Comparison of ENCODE assay signal across 24 cellular contexts in the genomic region with DNA sequence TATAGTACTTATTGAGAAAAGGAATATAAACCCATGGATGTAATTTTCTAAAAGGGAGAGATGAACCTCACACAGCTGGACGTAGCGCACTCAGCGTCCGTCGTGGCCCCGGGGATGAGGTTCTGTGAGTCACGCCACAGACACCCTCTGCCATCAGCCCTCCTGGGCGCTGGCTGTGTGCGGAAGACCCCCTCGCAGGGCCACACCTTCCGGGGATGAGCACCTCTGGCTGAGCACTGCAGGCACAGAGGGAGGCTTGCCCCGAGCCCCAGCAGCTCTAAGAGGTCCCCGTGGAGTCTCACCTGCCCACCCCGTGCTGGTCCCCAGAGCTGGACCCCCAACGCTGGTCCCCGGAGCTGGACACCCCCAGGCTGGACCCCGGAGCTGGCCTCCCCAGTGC.
"Had no signal": no experiment of that assay in that cellular context is flagged by ENCODE, and none has a peak within 500 bp of the region (broad histone marks: within the 10 kb centered on the region; RNA-seq: fewer than 3 reads in every experiment).

No MANE protein-coding gene starts in this region.

- H3K4me3 Mint-ChIP-seq: dendritic cell treated with granulocyte-macrophage colony-stimulating factor and Interleukin-4, amounts not matched to agents 40 ng/mL and 50 ng/mL, for 4 days; endodermal cell; naive thymus-derived CD8-positive, alpha-beta T cell; nephron progenitor cell; stimulated activated naive B cell treated with anti-CD40 and anti-IgM and Interleukin-4, amounts not matched to agents 10 μg/mL and 1 μg/mL and 100 μg/mL, for 72 hours had no signal

- H3K27me3 ChIP-seq: colonic mucosa, gastrocnemius medialis, hepatocyte, pancreas, right lobe of liver, thyroid gland had no signal

- DNase-seq: central memory CD4-positive, alpha-beta T cell; colonic mucosa; effector CD8-positive, alpha-beta T cell; endodermal cell; foreskin fibroblast; gastrocnemius medialis; mammary epithelial cell; mesendoderm; naive thymus-derived CD8-positive, alpha-beta T cell; nephron progenitor cell; nucleus accumbens; right lobe of liver; stimulated activated CD4-positive, alpha-beta T cell treated with anti-CD3 and anti-CD28 coated beads, Interleukin-4, amount 100 ng/mL, for 4 hours; stimulated activated naive B cell treated with anti-CD40 and anti-IgM and Interleukin-4, amounts not matched to agents 10 μg/mL and 1 μg/mL and 100 μg/mL, for 72 hours; stomach; thyroid gland; trophoblast cell had no signal

- H3K4me2 ChIP-seq: hepatocyte had no signal

- H3K9me3 ChIP-seq: colonic mucosa, gastrocnemius medialis, pancreas, right lobe of liver, stomach, thyroid gland had no signal

- H3K36me3 ChIP-seq: colonic mucosa, gastrocnemius medialis, pancreas, right lobe of liver, stomach, thyroid gland had no signal

- H3K4me1 ChIP-seq: colonic mucosa, gastrocnemius medialis, pancreas, right lobe of liver, thyroid gland had no signal

- H3K79me2 ChIP-seq: hepatocyte had no signal

- H3K4me1 Mint-ChIP-seq: endodermal cell; stimulated activated naive B cell treated with anti-CD40 and anti-IgM and Interleukin-4, amounts not matched to agents 10 μg/mL and 1 μg/mL and 100 μg/mL, for 72 hours had no signal

- H3K27ac ChIP-seq: colonic mucosa, epithelial cell of prostate, gastrocnemius medialis, hepatocyte, pancreas, right lobe of liver, stomach, thyroid gland had no signal

- ATAC-seq: esophagus mucosa; gastrocnemius medialis; left colon; naive thymus-derived CD8-positive, alpha-beta T cell; pancreas; stimulated activated naive B cell treated with anti-CD40 and anti-IgM and Interleukin-4, amounts not matched to agents 10 μg/mL and 1 μg/mL and 100 μg/mL, for 72 hours had no signal

- H2AFZ ChIP-seq: hepatocyte had no signal

- H3K27me3 Mint-ChIP-seq: dendritic cell treated with granulocyte-macrophage colony-stimulating factor and Interleukin-4, amounts not matched to agents 40 ng/mL and 50 ng/mL, for 4 days had no signal

- H3K4me3 ChIP-seq: colonic mucosa, gastrocnemius medialis, hepatocyte, pancreas, right lobe of liver, stomach, thyroid gland had no signal

- H3K36me3 Mint-ChIP-seq: naive thymus-derived CD8-positive, alpha-beta T cell; stimulated activated naive B cell treated with anti-CD40 and anti-IgM and Interleukin-4, amounts not matched to agents 10 μg/mL and 1 μg/mL and 100 μg/mL, for 72 hours had no signal

- H3K9me3 Mint-ChIP-seq: dendritic cell treated with granulocyte-macrophage colony-stimulating factor and Interleukin-4, amounts not matched to agents 40 ng/mL and 50 ng/mL, for 4 days; naive thymus-derived CD8-positive, alpha-beta T cell; stimulated activated naive B cell treated with anti-CD40 and anti-IgM and Interleukin-4, amounts not matched to agents 10 μg/mL and 1 μg/mL and 100 μg/mL, for 72 hours had no signal

- H3K27ac Mint-ChIP-seq: dendritic cell treated with granulocyte-macrophage colony-stimulating factor and Interleukin-4, amounts not matched to agents 40 ng/mL and 50 ng/mL, for 4 days; endodermal cell; naive thymus-derived CD8-positive, alpha-beta T cell; nephron progenitor cell; progenitor cell of endocrine pancreas; stimulated activated naive B cell treated with anti-CD40 and anti-IgM and Interleukin-4, amounts not matched to agents 10 μg/mL and 1 μg/mL and 100 μg/mL, for 72 hours had no signal
